Comparison of ENCODE assay signal across 1 cellular context in the genomic region with DNA sequence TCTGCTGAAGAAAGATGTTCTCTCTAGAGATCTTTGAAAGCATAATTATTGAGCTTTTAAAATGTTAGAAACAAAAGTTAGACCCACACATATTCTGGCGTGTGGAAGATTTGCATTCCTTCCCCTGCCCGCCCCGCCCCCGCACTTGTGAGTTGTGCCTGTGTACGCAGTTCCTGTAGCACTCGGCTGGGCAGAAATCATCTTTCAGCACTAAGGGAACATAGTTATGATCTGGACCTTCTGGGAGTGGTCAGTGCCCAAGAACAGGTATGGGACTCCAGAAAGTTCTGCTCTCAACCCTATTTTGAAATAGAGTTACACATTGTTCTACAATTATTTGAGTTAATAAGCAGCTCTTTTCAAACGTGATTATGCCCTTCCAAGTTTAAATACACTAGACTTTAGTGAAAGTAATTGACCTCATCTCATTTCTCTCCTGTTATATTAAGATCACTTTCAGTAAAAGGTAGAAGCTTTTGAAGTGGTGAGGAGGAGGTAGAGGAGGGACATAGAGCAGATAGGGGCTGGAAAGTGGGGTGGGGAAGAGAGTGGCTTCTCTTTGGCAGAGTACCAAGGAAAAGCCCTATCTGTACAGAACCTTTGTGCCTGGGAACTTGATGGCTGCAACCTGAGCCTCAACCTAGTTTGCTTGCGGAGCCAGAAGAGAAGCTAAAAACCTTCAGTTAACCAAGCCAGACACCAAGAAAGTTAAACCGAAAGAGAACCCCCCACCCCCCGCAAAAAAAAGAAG.
A peak's percentile ranks its signal among the peaks of the same experiment; 100 is the strongest.
TF ChIP-seq lines count a peak whose summit lies in the region.

No MANE protein-coding gene starts in this region.

TF ChIP-seq in GM12891, 5 proteins besides CTCF, POLR2A, EP300 and RAD21:
- TF ChIP-seq PAX5 (IDR thresholded peaks at IDR 0.05; ENCODE audit: insufficient read depth, low read length, severe bottlenecking) (no peak), SPI1 (IDR thresholded peaks at IDR 0.05; ENCODE audit: low read depth, low read length) (peak; percentile 27; the same call in 1 of the 2 replicates), TAF1 (IDR thresholded peaks at IDR 0.05; ENCODE audit: low read depth, low read length) (0 out of 2 replicates have a peak, but pooled peaks have one; percentile 27), POLR2AphosphoS5 (IDR thresholded peaks at IDR 0.05; ENCODE audit: low read depth, low read length) (no peak), POU2F2 (IDR thresholded peaks at IDR 0.05; ENCODE audit: low read depth, low read length) (peak; percentile 87; the same call in 1 of the 2 replicates)
TF ChIP-seq in GM12891: peak in this region for 3.
